11 cellular contexts compared by ENCODE assay signal in genomic region chr2:11481789-11482472, GRCh38. TPM values are rescaled to one million over a fixed set of nuclear protein-coding genes. Genes with fewer than 3 reads are reported as not detected.
A peak's percentile ranks its signal among the peaks of the same experiment; 100 is the strongest.
DNase-seq lines count a peak whose midpoint lies in the region; ATAC-seq and TF ChIP-seq lines count a peak whose summit lies in the region.
"Had no signal": no experiment of that assay in that cellular context is flagged by ENCODE, and none has a peak within 500 bp of the region (broad histone marks: within the 10 kb centered on the region; RNA-seq: fewer than 3 reads in every experiment).

No MANE protein-coding gene starts in this region.

- no peaks in the 10 kb centered on the region for H3K36me3 ChIP-seq in cardiac muscle cell
- H3K36me3 ChIP-seq in neuron (ENCODE audit: insufficient read depth, low read length): peaks cover 7% of the 10 kb centered on the region
- no peaks in the 10 kb centered on the region for H3K36me3 ChIP-seq in vagina
- no peaks in the 10 kb centered on the region for H3K36me3 ChIP-seq in MM.1S (replicated peaks; ENCODE audit: insufficient read depth, low read length)
- H3K36me3 ChIP-seq: adrenal gland, tibial artery had no signal

- no peak for TF ChIP-seq CTCF in cardiac muscle cell (IDR thresholded peaks at IDR 0.05; ENCODE audit: low read depth, low read length)
- no peak for TF ChIP-seq CTCF in vagina (IDR thresholded peaks at IDR 0.05)
- no peak for TF ChIP-seq CTCF in MM.1S (IDR thresholded peaks at IDR 0.05; ENCODE audit: low read length)

- no peaks in the 10 kb centered on the region for H3K27me3 ChIP-seq in cardiac muscle cell
- H3K27me3 ChIP-seq in right cardiac atrium (ENCODE audit: control insufficient read depth, insufficient read depth): no peaks in the 10 kb centered on the region
- H3K27me3 ChIP-seq in neuron (ENCODE audit: insufficient read depth, low read length): no peaks in the 10 kb centered on the region
- no peaks in the 10 kb centered on the region for H3K27me3 ChIP-seq in vagina
- 0 out of 2 replicates have a peak, but pooled peaks cover 4% of the 10 kb centered on the region for H3K27me3 ChIP-seq in MM.1S (replicated peaks; ENCODE audit: insufficient read depth, low read length)

- H3K4me2 ChIP-seq in MM.1S (ENCODE audit: low read depth, low read length): no peak overlapping the region

- intact Hi-C loops in left cardiac atrium (cut with DNase I): no loop called here
- intact Hi-C loops in right cardiac atrium (cut with DNase I): loop anchor here in 1 of 4 donors (10.0 kb wide), 1 partner anchor 203 kb away; no protein-coding TSS in a partner anchor
- intact Hi-C loops in vagina (cut with DNase I): loop anchor here (5.0 kb wide), 1 partner anchor 295 kb away; no protein-coding TSS in a partner anchor

- H4K20me1 ChIP-seq in MM.1S (ENCODE audit: insufficient read depth, low read length): no peaks in the 10 kb centered on the region

- no peak for TF ChIP-seq POLR2A in vagina (IDR thresholded peaks at IDR 0.05)

- H3K4me1 ChIP-seq in cardiac muscle cell (ENCODE audit: low read depth): no peaks in the 10 kb centered on the region
- H3K4me1 ChIP-seq in right cardiac atrium (ENCODE audit: control insufficient read depth, insufficient read depth, low read length): no peaks in the 10 kb centered on the region
- H3K4me1 ChIP-seq in neuron (ENCODE audit: insufficient read depth, low read length): peaks cover 50% of the 10 kb centered on the region
- H3K4me1 ChIP-seq in vagina: peaks cover 27% of the 10 kb centered on the region
- peaks cover 21% of the 10 kb centered on the region for H3K4me1 ChIP-seq in MM.1S (ENCODE audit: low read length)

- 39% methylated on average over 61 of the region's 61 CpGs for WGBS in right cardiac atrium

- H3K9ac ChIP-seq in MM.1S (ENCODE audit: low read length): no peak overlapping the region

- H3K27ac ChIP-seq in cardiac muscle cell (no peak overlapping the region), right cardiac atrium (ENCODE audit: low read length) (no peak overlapping the region), vagina (peak overlapping the region; percentile 86), MM.1S (ENCODE audit: low read length) (no peak overlapping the region)
- H3K27ac ChIP-seq: tibial artery had no signal

- no peaks in the 10 kb centered on the region for H3K9me2 ChIP-seq in MM.1S (replicated peaks; ENCODE audit: insufficient read depth, low read length)

- H2AFZ ChIP-seq in neuron (ENCODE audit: low read depth, low read length): peak overlapping the region; percentile 44
- H2AFZ ChIP-seq in MM.1S (ENCODE audit: low read length): no peak overlapping the region

- H3K9me3 ChIP-seq in cardiac muscle cell (ENCODE audit: low read depth): no peaks in the 10 kb centered on the region
- H3K9me3 ChIP-seq in right cardiac atrium (ENCODE audit: control insufficient read depth, low read length): no peaks in the 10 kb centered on the region
- H3K9me3 ChIP-seq in neuron (ENCODE audit: low read length): no peaks in the 10 kb centered on the region
- no peaks in the 10 kb centered on the region for H3K9me3 ChIP-seq in vagina
- H3K9me3 ChIP-seq in MM.1S (replicated peaks; ENCODE audit: insufficient read depth, low read length): no peaks in the 10 kb centered on the region
- H3K9me3 ChIP-seq: adrenal gland, tibial artery had no signal

- H3K4me3 ChIP-seq in cardiac muscle cell: peak overlapping the region; percentile 82
- H3K4me3 ChIP-seq in right cardiac atrium (ENCODE audit: low read length): peak overlapping the region; percentile 61
- H3K4me3 ChIP-seq in neuron (ENCODE audit: low read length): peak overlapping the region; percentile 68
- peak overlapping the region; percentile 63 to 95 for H3K4me3 ChIP-seq in vagina
- no peak overlapping the region for H3K4me3 ChIP-seq in MM.1S (ENCODE audit: low read length)

- no peak for ATAC-seq in left cardiac atrium
- ATAC-seq in right cardiac atrium: peak in 1 of 2 donors; percentile 25

- DNase-seq in cardiac muscle cell (ENCODE audit: low read depth in 1 of 2, low spot score in 1 of 2) (peak in 1 of 2 donors; percentile 37), left cardiac atrium (no peak), right cardiac atrium (peak in 2 of 3 donors; percentile 46 to 56), vagina (ENCODE audit: extremely low spot score in 2 of 2) (no peak), cerebellar nuclear complex (lab: John Stamatoyannopoulos, UW) (no peak), MM.1S (no peak), NCI-H187 treated with DMSO at 0.1 percent for 48 hours (lab: John Stamatoyannopoulos, UW) (no peak)
- DNase-seq: effector memory CD4-positive, alpha-beta T cell; tibial artery had no signal

- no peaks in the 10 kb centered on the region for H3F3A ChIP-seq in MM.1S (ENCODE audit: insufficient read depth, low read length)

- H3K79me2 ChIP-seq in MM.1S (ENCODE audit: low read length): no peaks in the 10 kb centered on the region

RNA-seq across cellular contexts. Expression of gene E2F6, which starts 16.0 kb away (rescaled TPM):
- total RNA-seq in cardiac muscle cell (22.6 and 27.2 TPM in 2 replicates), left cardiac atrium (10 to 100 TPM; 11.7 to 19.5 TPM), right cardiac atrium (10 to 100 TPM; 15.7 to 19.9 (median 16.2) TPM), vagina (9.1 TPM)
- polyA plus RNA-seq in cardiac muscle cell (22.6 and 23.5 TPM in 2 replicates), right cardiac atrium (10.9 TPM)

RNA-seq across cellular contexts. Expression of gene GREB1, which starts 51.9 kb away (rescaled TPM):
- total RNA-seq in cardiac muscle cell: 32.6 and 50.5 TPM in 2 replicates
- 27.1 and 36.8 TPM in 2 replicates for polyA plus RNA-seq in cardiac muscle cell
- 1 to 10 TPM; 7.2 to 9.6 TPM for total RNA-seq in left cardiac atrium
- total RNA-seq in right cardiac atrium: 10 to 100 TPM in 3 of 4 donors, 1 to 10 TPM in 1; 7.3 to 17.7 (median 11.1) TPM
- polyA plus RNA-seq in right cardiac atrium: 4.6 TPM
- 35.4 TPM for total RNA-seq in vagina

Comparison
In these comparisons a context has a peak if more than half of its experiments do, and no peak if none do; other contexts are left out.
1. DNase-seq: peak in right cardiac atrium (2 of 3); none in left cardiac atrium (single experiment), vagina (0 of 2), cerebellar nuclear complex (0 of 2), MM.1S (single experiment) and NCI-H187 treated with DMSO at 0.1 percent for 48 hours (single experiment).